ENCODE assay signal across 8 cellular contexts in the genomic region with DNA sequence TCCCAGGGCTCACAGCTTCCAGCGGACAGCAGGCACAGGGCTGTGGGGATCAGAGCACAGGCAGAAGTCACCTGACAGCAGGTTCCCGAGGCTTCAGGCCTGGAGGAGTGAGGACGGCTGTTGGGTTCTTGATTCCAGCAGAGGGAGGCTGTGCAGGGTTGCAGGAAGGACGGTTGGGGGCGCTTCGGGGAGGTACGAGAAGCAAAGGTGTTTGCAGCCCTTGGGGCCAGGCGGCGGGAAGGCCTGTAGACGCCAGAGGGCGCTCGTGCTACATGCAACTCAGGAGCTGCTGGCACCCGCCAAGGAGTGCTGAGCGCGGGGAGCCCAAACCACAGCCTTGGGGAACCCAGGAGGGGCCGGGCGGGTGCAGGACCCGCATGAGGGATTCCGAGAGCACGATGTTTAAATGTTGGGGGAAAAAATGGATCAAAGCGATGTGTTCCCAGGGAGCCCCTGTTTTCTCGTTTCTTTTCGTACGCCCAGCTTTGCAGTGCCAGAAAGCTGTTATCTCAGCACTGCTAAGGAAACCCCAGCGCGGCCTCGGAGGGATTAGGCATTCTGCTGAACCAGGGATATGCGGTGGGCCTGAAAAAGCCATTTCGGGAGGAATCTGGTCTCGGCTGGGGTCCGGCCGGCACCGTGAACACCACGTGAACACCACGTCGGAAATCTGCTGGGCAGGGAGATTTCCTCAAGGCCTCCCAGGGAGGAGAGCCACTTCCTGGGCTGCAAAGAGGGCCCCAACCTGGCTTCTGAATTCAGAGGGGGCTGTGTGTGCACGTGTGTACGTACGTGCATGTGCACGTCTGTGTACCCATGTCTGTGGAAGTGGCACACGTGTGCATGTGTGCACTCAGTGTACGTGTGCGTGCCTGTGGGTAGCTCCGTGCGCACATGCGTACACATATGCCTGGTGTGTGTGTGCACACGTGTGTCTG.
DNase-seq lines count a peak whose midpoint lies in the region; ATAC-seq, FAIRE-seq and TF ChIP-seq lines count a peak whose summit lies in the region.

No MANE protein-coding gene starts in this region.

- no peak for TF ChIP-seq EP300 in HepG2 (IDR thresholded peaks at IDR 0.05; ENCODE audit: low read depth in 2 of 2, low read length in 2 of 2)
- no peak for TF ChIP-seq EP300 in HepG2 (CRISPR knock-in tag; IDR thresholded peaks at IDR 0.05; ENCODE audit: borderline replicate concordance)

- H2AFZ ChIP-seq in HepG2 (ENCODE audit: low read length): no peak overlapping the region

- POLR2A ChIA-PET in A673 (lab: Charles Lee; ENCODE audit: low non-redundant PET): no interaction called here
- POLR2A ChIA-PET in activated CD4-positive, alpha-beta T cell treated with anti-CD3 and anti-CD28 coated beads, Interleukin-2, amount 10 ng/mL, durations not matched to agents 7 days and 5 days (lab: Charles Lee): no interaction called here
- POLR2A ChIA-PET in HepG2 (lab: Yijun Ruan, JAX): interaction anchor here (1.1 to 3.3 kb wide), 7 partner anchors 30 to 360 kb away, joined by 3 to 27 read pairs (median 6); a partner anchor contains a TSS

- H3K9ac ChIP-seq in HepG2 (ENCODE audit: insufficient read depth, low read depth, low read length): peak overlapping the region; percentile 19; the same call in 1 of the 2 replicates

- peak overlapping the region; percentile 81 for H3K27ac Mint-ChIP-seq in activated CD4-positive, alpha-beta T cell treated with anti-CD3 and anti-CD28 coated beads, Interleukin-2, amount 10 ng/mL, durations not matched to agents 7 days and 5 days

- peak; percentile 89 for DNase-seq in A673 (ENCODE audit: low spot score)
- DNase-seq in NCI-H526 treated with DMSO at 0.1 percent for 48 hours (lab: John Stamatoyannopoulos, UW): peak; percentile 90
- DNase-seq in activated CD4-positive, alpha-beta T cell treated with anti-CD3 and anti-CD28 coated beads, Interleukin-2, amount 10 ng/mL, durations not matched to agents 7 days and 5 days: peak; percentile 93
- peak; percentile 76 for DNase-seq in dedifferentiated amniotic fluid mesenchymal stem cell (ENCODE audit: extremely low spot score)
- peak; percentile 85 for DNase-seq in HepG2 (ENCODE audit: low spot score)
- DNase-seq in stimulated activated CD4-positive, alpha-beta T cell treated with anti-CD3 and anti-CD28 coated beads, Interleukin-2, amount 100 ng/mL, for 24 hours: peak; percentile 95 to 97

- peaks cover 23% of the 10 kb centered on the region for H3K4me1 Mint-ChIP-seq in activated CD4-positive, alpha-beta T cell treated with anti-CD3 and anti-CD28 coated beads, Interleukin-2, amount 10 ng/mL, durations not matched to agents 7 days and 5 days

- TF ChIP-seq CTCF in A673 (conservative IDR thresholded peaks at IDR 0.05; ENCODE audit: low read depth, low read length) (peak; percentile 97), HepG2 (CRISPR knock-in tag; IDR thresholded peaks at IDR 0.05) (peak; percentile 97)

- no peaks in the 10 kb centered on the region for H3K79me2 ChIP-seq in HepG2 (ENCODE audit: insufficient read depth, low read length)

- H3K4me3 ChIP-seq in A673 (ENCODE audit: low read depth, low read length, poor library complexity, severe bottlenecking) (no peak overlapping the region), HepG2 (replicated peaks in 1 of 3; ENCODE audit: insufficient read depth in 1 of 3, low read depth in 2 of 3, low read length in 3 of 3) (peak overlapping the region in 1 of 3 experiments; percentile 29; a peak in 1 of 6 replicates)

- in situ Hi-C loops in HepG2 (cut with HindIII; ENCODE audit: extremely low pct_ligation_motif_present, low pct_unique_long_range_greater_than_20kb): loop anchor here (5.0 to 10.0 kb wide), 3 partner anchors 106 to 354 kb away; a partner anchor contains a TSS

- H3K36me3 Mint-ChIP-seq in activated CD4-positive, alpha-beta T cell treated with anti-CD3 and anti-CD28 coated beads, Interleukin-2, amount 10 ng/mL, durations not matched to agents 7 days and 5 days (ENCODE audit: low read depth): no peaks in the 10 kb centered on the region

- TF ChIP-seq RAD21 in HepG2 (CRISPR knock-in tag; IDR thresholded peaks at IDR 0.05): peak; percentile 99

- H4K20me1 ChIP-seq in HepG2 (ENCODE audit: insufficient read depth, low read length): no peaks in the 10 kb centered on the region

- peaks cover 5% of the 10 kb centered on the region for H3K4me1 ChIP-seq in A673 (ENCODE audit: insufficient read depth, low read length, poor library complexity, severe bottlenecking)
- peaks cover 29% of the 10 kb centered on the region for H3K4me1 ChIP-seq in HepG2 (ENCODE audit: insufficient read depth, low read length)

- H3K27ac ChIP-seq in A673 (ENCODE audit: low read depth, low read length, poor library complexity, severe bottlenecking) (no peak overlapping the region), HepG2 (ENCODE audit: extremely low read length, insufficient read depth, low read length) (no peak overlapping the region)

- CTCF ChIA-PET in A673 (lab: Charles Lee) (interaction anchor here (0.5 to 4.0 kb wide), 7 partner anchors 113 to 461 kb away, joined by 3 to 52 read pairs (median 3); a partner anchor contains a TSS), HepG2 (lab: Yijun Ruan, JAX; ENCODE audit: low intra/inter-chr PET ratio, low total read pairs) (interaction anchor here (0.7 to 3.8 kb wide), 9 partner anchors 104 to 488 kb away, joined by 3 to 148 read pairs (median 3); a partner anchor contains a TSS)
- CTCF ChIA-PET in activated CD4-positive, alpha-beta T cell treated with anti-CD3 and anti-CD28 coated beads, Interleukin-2, amount 10 ng/mL, durations not matched to agents 7 days and 5 days (lab: Charles Lee): interaction anchor here (0.6 to 8.2 kb wide), 40 partner anchors 10 to 672 kb away, joined by 3 to 230 read pairs (median 5); a partner anchor contains a TSS

- H3K27me3 ChIP-seq in A673 (replicated peaks; ENCODE audit: insufficient read depth, low read depth, low read length, poor library complexity): no peaks in the 10 kb centered on the region
- peaks cover 8 to 66% of the 10 kb centered on the region in 2 experiments; a peak in 4 of 5 replicates for H3K27me3 ChIP-seq in HepG2 (ENCODE audit: control insufficient read depth in 1 of 2, insufficient read depth in 2 of 2, low read length in 2 of 2)

- no peaks in the 10 kb centered on the region for H3K9me3 ChIP-seq in A673 (ENCODE audit: low read depth, low read length, poor library complexity, severe bottlenecking)
- H3K9me3 ChIP-seq in HepG2 (ENCODE audit: low read length): no peaks in the 10 kb centered on the region

- peak overlapping the region; percentile 54 for H3K4me3 Mint-ChIP-seq in activated CD4-positive, alpha-beta T cell treated with anti-CD3 and anti-CD28 coated beads, Interleukin-2, amount 10 ng/mL, durations not matched to agents 7 days and 5 days

- intact Hi-C loops in A673 (cut with micrococcal nuclease; ENCODE audit: unreplicated experiment): loop anchor here (1.0 to 10.0 kb wide), 3 partner anchors 338 to 359 kb away; no protein-coding TSS in a partner anchor
- intact Hi-C loops in HepG2 (cut with micrococcal nuclease; ENCODE audit: unreplicated experiment): loop anchor here (1.0 to 10.0 kb wide), 4 partner anchors 119 to 397 kb away; no protein-coding TSS in a partner anchor

- ATAC-seq in GM18868 (IDR thresholded peaks at IDR 0.05; ENCODE audit: unreplicated experiment) (peak; percentile 70), HG03439 (IDR thresholded peaks at IDR 0.05; ENCODE audit: unreplicated experiment) (peak; percentile 56), HepG2 (peak; percentile 82)

- no peak for TF ChIP-seq POLR2A in HepG2 (IDR thresholded peaks at IDR 0.05; ENCODE audit: insufficient read depth in 1 of 2, low read depth in 2 of 2, low read length in 2 of 2)

- H3K4me2 ChIP-seq in HepG2 (ENCODE audit: low read depth, low read length): peak overlapping the region; percentile 63

- H3K36me3 ChIP-seq in A673 (ENCODE audit: insufficient read depth, low read length, poor library complexity, severe bottlenecking): no peaks in the 10 kb centered on the region
- no peaks in the 10 kb centered on the region for H3K36me3 ChIP-seq in HepG2 (replicated peaks in 1 of 2; ENCODE audit: control insufficient read depth in 1 of 2, insufficient read depth in 2 of 2, low read length in 2 of 2)

- 28% methylated on average over 21 of the region's 47 CpGs for WGBS in HepG2 (ENCODE audit: low lambda C conversion rate)

- no peaks in the 10 kb centered on the region for H3K9me3 Mint-ChIP-seq in activated CD4-positive, alpha-beta T cell treated with anti-CD3 and anti-CD28 coated beads, Interleukin-2, amount 10 ng/mL, durations not matched to agents 7 days and 5 days

- BruUV-seq in A673 (replicated peaks; lab: Mats Ljungman, UMichigan) (no TSS peak), HepG2 (replicated peaks; lab: Mats Ljungman, UMichigan) (no TSS peak)

- FAIRE-seq in HepG2 (lab: Jason Lieb, UNC): peak; percentile 40

- H3K27me3 Mint-ChIP-seq in activated CD4-positive, alpha-beta T cell treated with anti-CD3 and anti-CD28 coated beads, Interleukin-2, amount 10 ng/mL, durations not matched to agents 7 days and 5 days: no peaks in the 10 kb centered on the region

TF ChIP-seq in HepG2, 621 proteins besides CTCF, POLR2A, EP300 and RAD21 (continues in another document):
- TF ChIP-seq, protein P1, sequence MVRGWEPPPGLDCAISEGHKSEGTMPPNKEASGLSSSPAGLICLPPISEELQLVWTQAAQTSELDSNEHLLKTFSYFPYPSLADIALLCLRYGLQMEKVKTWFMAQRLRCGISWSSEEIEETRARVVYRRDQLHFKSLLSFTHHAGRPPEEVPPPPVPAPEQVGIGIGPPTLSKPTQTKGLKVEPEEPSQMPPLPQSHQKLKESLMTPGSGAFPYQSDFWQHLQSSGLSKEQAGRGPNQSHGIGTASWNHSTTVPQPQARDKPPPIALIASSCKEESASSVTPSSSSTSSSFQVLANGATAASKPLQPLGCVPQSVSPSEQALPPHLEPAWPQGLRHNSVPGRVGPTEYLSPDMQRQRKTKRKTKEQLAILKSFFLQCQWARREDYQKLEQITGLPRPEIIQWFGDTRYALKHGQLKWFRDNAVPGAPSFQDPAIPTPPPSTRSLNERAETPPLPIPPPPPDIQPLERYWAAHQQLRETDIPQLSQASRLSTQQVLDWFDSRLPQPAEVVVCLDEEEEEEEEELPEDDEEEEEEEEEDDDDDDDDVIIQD (CRISPR knock-in tag; IDR thresholded peaks at IDR 0.05; ENCODE audit: low read depth): no peak
